In the genomic region with DNA sequence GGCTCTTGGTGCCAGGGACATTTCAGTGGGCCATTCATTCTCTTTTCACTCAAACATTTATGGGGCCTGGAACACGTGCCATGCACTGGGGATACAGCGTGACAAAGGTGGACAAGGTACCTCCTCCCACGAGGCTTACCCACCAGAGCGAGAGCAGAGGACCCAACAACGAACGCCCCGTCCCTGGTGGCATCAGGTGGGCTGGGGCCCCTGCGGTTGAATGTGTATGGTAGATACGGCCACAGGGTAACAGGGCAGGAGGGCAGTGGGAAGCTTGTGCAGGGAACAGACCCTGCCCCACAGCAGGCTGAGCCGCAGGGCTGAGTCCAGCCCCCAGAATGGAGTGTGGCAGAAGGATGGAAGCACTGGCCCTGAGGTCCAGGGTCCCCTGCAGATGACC, we compare ENCODE assay signal across 18 cellular contexts.
DNase-seq lines count a peak whose midpoint lies in the region; ATAC-seq lines count a peak whose summit lies in the region.
"Had no signal": no experiment of that assay in that cellular context is flagged by ENCODE, and none has a peak within 500 bp of the region (broad histone marks: within the 10 kb centered on the region; RNA-seq: fewer than 3 reads in every experiment).

No MANE protein-coding gene starts in this region.

- H3K36me3 ChIP-seq in H7 (replicated peaks; ENCODE audit: control insufficient read depth, insufficient read depth, low read length): no peaks in the 10 kb centered on the region
- H3K36me3 ChIP-seq: esophagus squamous epithelium, thoracic aorta had no signal

- no peak overlapping the region for H3K4me3 ChIP-seq in H7 (ENCODE audit: insufficient read depth, low read depth, low read length)
- H3K4me3 ChIP-seq: esophagus squamous epithelium, skin epidermis, thoracic aorta had no signal

- peaks cover 16% of the 10 kb centered on the region for H3K9me3 Mint-ChIP-seq in T-helper 2 cell treated with Interferon-gamma antibody and Interleukin-4, amounts not matched to agents 5 μg/mL and 100 μg/mL, for 36 hours
- no peaks in the 10 kb centered on the region for H3K9me3 Mint-ChIP-seq in dendritic cell treated with granulocyte-macrophage colony-stimulating factor and Interleukin-4, amounts not matched to agents 40 ng/mL and 50 ng/mL, for 4 days

- H3K27me3 ChIP-seq in H7 (ENCODE audit: control insufficient read depth, insufficient read depth, low read length): no peaks in the 10 kb centered on the region
- H3K27me3 ChIP-seq: esophagus squamous epithelium had no signal

- peak overlapping the region; percentile 96 for H3K27ac Mint-ChIP-seq in T-helper 2 cell treated with Interferon-gamma antibody and Interleukin-4, amounts not matched to agents 5 μg/mL and 100 μg/mL, for 36 hours
- H3K27ac Mint-ChIP-seq in dendritic cell treated with granulocyte-macrophage colony-stimulating factor and Interleukin-4, amounts not matched to agents 40 ng/mL and 50 ng/mL, for 4 days: peak overlapping the region; percentile 89

- peaks cover 72% of the 10 kb centered on the region for H3K4me1 Mint-ChIP-seq in T-helper 2 cell treated with Interferon-gamma antibody and Interleukin-4, amounts not matched to agents 5 μg/mL and 100 μg/mL, for 36 hours (ENCODE audit: low read depth)
- peaks cover 36% of the 10 kb centered on the region for H3K4me1 Mint-ChIP-seq in dendritic cell treated with granulocyte-macrophage colony-stimulating factor and Interleukin-4, amounts not matched to agents 40 ng/mL and 50 ng/mL, for 4 days (ENCODE audit: low read depth)

- no peak for ATAC-seq in sciatic nerve
- ATAC-seq in HG02981 (IDR thresholded peaks at IDR 0.05; ENCODE audit: unreplicated experiment): no peak
- no peak for ATAC-seq in GM18867 (IDR thresholded peaks at IDR 0.05; ENCODE audit: unreplicated experiment)

- H3K36me3 Mint-ChIP-seq in T-helper 2 cell treated with Interferon-gamma antibody and Interleukin-4, amounts not matched to agents 5 μg/mL and 100 μg/mL, for 36 hours (ENCODE audit: low read depth): peaks cover 29% of the 10 kb centered on the region
- H3K36me3 Mint-ChIP-seq in dendritic cell treated with granulocyte-macrophage colony-stimulating factor and Interleukin-4, amounts not matched to agents 40 ng/mL and 50 ng/mL, for 4 days (ENCODE audit: low read depth): no peaks in the 10 kb centered on the region

- H3K27me3 Mint-ChIP-seq in T-helper 2 cell treated with Interferon-gamma antibody and Interleukin-4, amounts not matched to agents 5 μg/mL and 100 μg/mL, for 36 hours (ENCODE audit: low read depth): no peaks in the 10 kb centered on the region
- H3K27me3 Mint-ChIP-seq in dendritic cell treated with granulocyte-macrophage colony-stimulating factor and Interleukin-4, amounts not matched to agents 40 ng/mL and 50 ng/mL, for 4 days: peaks cover 16% of the 10 kb centered on the region

- no peak for DNase-seq in T-helper 2 cell treated with Interferon-gamma antibody and Interleukin-4, amounts not matched to agents 5 μg/mL and 100 μg/mL, for 36 hours (ENCODE audit: low spot score)
- DNase-seq in T-helper 2 cell (no peak), H7 (peak; percentile 34), sciatic nerve (ENCODE audit: low spot score) (peak; percentile 54), NCI-H510A (lab: John Stamatoyannopoulos, UW) (no peak)
- DNase-seq: activated CD4-positive, CD25-positive, alpha-beta regulatory T cell treated with anti-CD3 and anti-CD28 coated beads, Interleukin-2, amount 50 U/mL, for 72 hours; activated T-cell treated with anti-CD3 and anti-CD28 coated beads, Interleukin-2, amount 50 U/mL, for 1 hour; esophagus squamous epithelium; NCI-H1092; NCI-H526; SHP77 treated with DMSO at 0.1 percent for 48 hours; stimulated activated CD4-positive, alpha-beta T cell treated with anti-CD3 and anti-CD28 coated beads, Interleukin-4, amount 100 ng/mL, for 1 hour; T1000 had no signal

- H3K4me3 Mint-ChIP-seq in T-helper 2 cell treated with Interferon-gamma antibody and Interleukin-4, amounts not matched to agents 5 μg/mL and 100 μg/mL, for 36 hours: peak overlapping the region; percentile 61
- no peak overlapping the region for H3K4me3 Mint-ChIP-seq in dendritic cell treated with granulocyte-macrophage colony-stimulating factor and Interleukin-4, amounts not matched to agents 40 ng/mL and 50 ng/mL, for 4 days

- intact Hi-C loops in dendritic cell treated with granulocyte-macrophage colony-stimulating factor and Interleukin-4, amounts not matched to agents 40 ng/mL and 50 ng/mL, for 4 days (cut with micrococcal nuclease): loop anchor here (5.0 kb wide), 1 partner anchor 43 kb away; no protein-coding TSS in a partner anchor
- intact Hi-C loops in sciatic nerve (cut with DNase I): no loop called here

Comparison
In these comparisons a context has a peak if more than half of its experiments do, and no peak if none do; other contexts are left out.
1. DNase-seq: peak in H7 (single experiment) and sciatic nerve (single experiment); none in T-helper 2 cell treated with Interferon-gamma antibody and Interleukin-4, amounts not matched to agents 5 μg/mL and 100 μg/mL, for 36 hours (single experiment), T-helper 2 cell (0 of 5) and NCI-H510A (single experiment).